ENCODE assay signal across 23 cellular contexts in genomic region chr2:14626873-14627272, GRCh38. TPM values are rescaled to one million over a fixed set of nuclear protein-coding genes. Genes with fewer than 3 reads are reported as not detected.
DNase-seq lines count a peak whose midpoint lies in the region; ATAC-seq and TF ChIP-seq lines count a peak whose summit lies in the region.
"Had no signal": no experiment of that assay in that cellular context is flagged by ENCODE, and none has a peak within 500 bp of the region (broad histone marks: within the 10 kb centered on the region; RNA-seq: fewer than 3 reads in every experiment).

No MANE protein-coding gene starts in this region.

- H3K36me3 ChIP-seq in colonic mucosa (no peaks in the 10 kb centered on the region), gastroesophageal sphincter (no peaks in the 10 kb centered on the region)
- H3K36me3 ChIP-seq: BLaER1, SJCRH30, WERI-Rb-1 had no signal

- H3K9me3 Mint-ChIP-seq in activated T-helper 2 cell treated with anti-CD3 and anti-CD28 coated beads, Interferon-gamma antibody, Interleukin-2, Interleukin-4, amounts not matched to agents 10 μg/mL and 5 μg/mL and 100 μg/mL, durations not matched to agents 14 hours and 24 hours and 36 hours: no peaks in the 10 kb centered on the region
- H3K9me3 Mint-ChIP-seq: activated CD4-positive, alpha-beta memory T cell treated with anti-CD3 and anti-CD28 coated beads, Interleukin-2, amount 10 ng/mL, durations not matched to agents 7 days and 5 days; activated naive CD4-positive, alpha-beta T cell treated with anti-CD3 and anti-CD28 coated beads, Interleukin-2, amount 50 U/mL, for 24 hours; activated T-cell treated with anti-CD3 and anti-CD28 coated beads, Interleukin-2, amount 50 U/mL, for 4 hours had no signal

- TF ChIP-seq EP300 in gastroesophageal sphincter (IDR thresholded peaks at IDR 0.05): no peak

- no peaks in the 10 kb centered on the region for H3K4me1 Mint-ChIP-seq in activated T-helper 2 cell treated with anti-CD3 and anti-CD28 coated beads, Interferon-gamma antibody, Interleukin-2, Interleukin-4, amounts not matched to agents 10 μg/mL and 5 μg/mL and 100 μg/mL, durations not matched to agents 14 hours and 24 hours and 36 hours (ENCODE audit: low read depth)
- H3K4me1 Mint-ChIP-seq: activated CD4-positive, alpha-beta memory T cell treated with anti-CD3 and anti-CD28 coated beads, Interleukin-2, amount 10 ng/mL, durations not matched to agents 7 days and 5 days; activated naive CD4-positive, alpha-beta T cell treated with anti-CD3 and anti-CD28 coated beads, Interleukin-2, amount 50 U/mL, for 24 hours had no signal

- ATAC-seq in gastroesophageal sphincter (no peak), HG02885 (IDR thresholded peaks at IDR 0.05; ENCODE audit: poor library complexity, unreplicated experiment) (no peak)
- ATAC-seq: A549; activated T-cell treated with anti-CD3 and anti-CD28 coated beads, Interleukin-2, amount 50 U/mL, for 4 hours; right cardiac atrium had no signal

- TF ChIP-seq CTCF in colonic mucosa (IDR thresholded peaks at IDR 0.05): no peak
- no peak for TF ChIP-seq CTCF in gastroesophageal sphincter (IDR thresholded peaks at IDR 0.05)

- H3K9me3 ChIP-seq in colonic mucosa: no peaks in the 10 kb centered on the region
- H3K9me3 ChIP-seq in gastroesophageal sphincter: no peaks in the 10 kb centered on the region
- H3K9me3 ChIP-seq: A549, BLaER1, SJCRH30 had no signal

- no peaks in the 10 kb centered on the region for H3K27me3 ChIP-seq in colonic mucosa
- peaks cover 25% of the 10 kb centered on the region for H3K27me3 ChIP-seq in gastroesophageal sphincter
- H3K27me3 ChIP-seq: BLaER1, SJCRH30 had no signal

- no peak overlapping the region for H3K4me3 Mint-ChIP-seq in activated T-helper 2 cell treated with anti-CD3 and anti-CD28 coated beads, Interferon-gamma antibody, Interleukin-2, Interleukin-4, amounts not matched to agents 10 μg/mL and 5 μg/mL and 100 μg/mL, durations not matched to agents 14 hours and 24 hours and 36 hours (ENCODE audit: low read depth)
- H3K4me3 Mint-ChIP-seq: activated CD4-positive, alpha-beta memory T cell treated with anti-CD3 and anti-CD28 coated beads, Interleukin-2, amount 10 ng/mL, durations not matched to agents 7 days and 5 days; activated naive CD4-positive, alpha-beta T cell treated with anti-CD3 and anti-CD28 coated beads, Interleukin-2, amount 50 U/mL, for 24 hours; activated T-cell treated with anti-CD3 and anti-CD28 coated beads, Interleukin-2, amount 50 U/mL, for 4 hours had no signal

- H3K27ac ChIP-seq in colonic mucosa (no peak overlapping the region), gastroesophageal sphincter (no peak overlapping the region)
- H3K27ac ChIP-seq: A549, BLaER1, SJCRH30, WERI-Rb-1 had no signal

- intact Hi-C loops in colonic mucosa (cut with DNase I): loop anchor here (5.0 kb wide), 1 partner anchor 200 kb away; no protein-coding TSS in a partner anchor
- intact Hi-C loops in activated T-helper 2 cell treated with anti-CD3 and anti-CD28 coated beads, Interferon-gamma antibody, Interleukin-2, Interleukin-4, amounts not matched to agents 10 μg/mL and 5 μg/mL and 100 μg/mL, durations not matched to agents 14 hours and 24 hours and 36 hours (cut with micrococcal nuclease): no loop called here

- H3K9ac ChIP-seq in colonic mucosa (ENCODE audit: low read depth in 2 of 2, low read length in 2 of 2): no peak overlapping the region
- H3K9ac ChIP-seq: BLaER1 had no signal

- peak; percentile 74 for DNase-seq in DMS153 (lab: John Stamatoyannopoulos, UW)
- DNase-seq in NCI-H187 treated with DMSO at 0.1 percent for 48 hours (lab: John Stamatoyannopoulos, UW): peak; percentile 95
- peak; percentile 42 to 60 for DNase-seq in NCI-H526 (lab: John Stamatoyannopoulos, UW)
- DNase-seq in colonic mucosa: peak; percentile 54
- DNase-seq in activated T-helper 2 cell treated with anti-CD3 and anti-CD28 coated beads, Interferon-gamma antibody, Interleukin-2, Interleukin-4, amounts not matched to agents 10 μg/mL and 5 μg/mL and 100 μg/mL, durations not matched to agents 14 hours and 24 hours and 36 hours (ENCODE audit: low spot score): no peak
- no peak for DNase-seq in T-helper 2 cell
- DNase-seq: activated CD4-positive, alpha-beta memory T cell treated with anti-CD3 and anti-CD28 coated beads, Interleukin-2, amount 10 ng/mL, durations not matched to agents 7 days and 5 days; activated T-cell treated with anti-CD3 and anti-CD28 coated beads, Interleukin-2, amount 50 U/mL, for 4 hours; cerebellar nuclear complex; effector memory CD4-positive, alpha-beta T cell; H7; head of caudate nucleus; NCI-H446; occipital lobe; right cardiac atrium; SJCRH30; WERI-Rb-1 had no signal

- TF ChIP-seq POLR2A in gastroesophageal sphincter (IDR thresholded peaks at IDR 0.05): no peak

- H3K36me3 Mint-ChIP-seq in activated T-helper 2 cell treated with anti-CD3 and anti-CD28 coated beads, Interferon-gamma antibody, Interleukin-2, Interleukin-4, amounts not matched to agents 10 μg/mL and 5 μg/mL and 100 μg/mL, durations not matched to agents 14 hours and 24 hours and 36 hours (ENCODE audit: low read depth): no peaks in the 10 kb centered on the region

- H3K4me1 ChIP-seq in colonic mucosa: peaks cover 4% of the 10 kb centered on the region
- peaks cover 0 to 2% (median 0%) of the 10 kb centered on the region in 3 donors for H3K4me1 ChIP-seq in gastroesophageal sphincter
- H3K4me1 ChIP-seq: A549, BLaER1, SJCRH30 had no signal

- H3K27ac Mint-ChIP-seq in activated T-helper 2 cell treated with anti-CD3 and anti-CD28 coated beads, Interferon-gamma antibody, Interleukin-2, Interleukin-4, amounts not matched to agents 10 μg/mL and 5 μg/mL and 100 μg/mL, durations not matched to agents 14 hours and 24 hours and 36 hours: no peak overlapping the region
- H3K27ac Mint-ChIP-seq: activated CD4-positive, alpha-beta memory T cell treated with anti-CD3 and anti-CD28 coated beads, Interleukin-2, amount 10 ng/mL, durations not matched to agents 7 days and 5 days; activated naive CD4-positive, alpha-beta T cell treated with anti-CD3 and anti-CD28 coated beads, Interleukin-2, amount 50 U/mL, for 24 hours had no signal

- H3K4me3 ChIP-seq in colonic mucosa (no peak overlapping the region), gastroesophageal sphincter (no peak overlapping the region)
- H3K4me3 ChIP-seq: A549, BLaER1, SJCRH30 had no signal

- WGBS in gastroesophageal sphincter (ENCODE audit: low coverage in 1 of 2), 2 donors: 20 to 58% methylated on average over 1 to 3 of the region's 3 CpGs

- H3K27me3 Mint-ChIP-seq in activated T-helper 2 cell treated with anti-CD3 and anti-CD28 coated beads, Interferon-gamma antibody, Interleukin-2, Interleukin-4, amounts not matched to agents 10 μg/mL and 5 μg/mL and 100 μg/mL, durations not matched to agents 14 hours and 24 hours and 36 hours (ENCODE audit: low read depth): peaks cover 27% of the 10 kb centered on the region

RNA-seq across cellular contexts. Expression of gene LRATD1, which starts 5.6 kb away (rescaled TPM):
- total RNA-seq in colonic mucosa (100 to 1,000 TPM; 200 to 227 TPM), gastroesophageal sphincter (10 to 100 TPM in 2 of 4 donors, 1 to 10 TPM in 2; 1.9 to 12.7 (median 9.7) TPM)
- total RNA-seq in activated T-helper 2 cell treated with anti-CD3 and anti-CD28 coated beads, Interferon-gamma antibody, Interleukin-2, Interleukin-4, amounts not matched to agents 10 μg/mL and 5 μg/mL and 100 μg/mL, durations not matched to agents 14 hours and 24 hours and 36 hours: not detected in 2 replicates
- total RNA-seq: activated CD4-positive, alpha-beta memory T cell treated with anti-CD3 and anti-CD28 coated beads, Interleukin-2, amount 10 ng/mL, durations not matched to agents 7 days and 5 days; SJCRH30; T-helper 1 cell treated with Interleukin-12 subunit alpha and Interleukin-12 subunit beta and Interleukin-4 antibody, amounts not matched to agents 30 ng/mL and 1 ng/mL, for 36 hours had no signal

Comparison
In these comparisons a context has a peak if more than half of its experiments do, and no peak if none do; other contexts are left out.
1. DNase-seq: peak in DMS153 (single experiment), NCI-H187 treated with DMSO at 0.1 percent for 48 hours (single experiment), NCI-H526 (2 of 2) and colonic mucosa (single experiment); none in activated T-helper 2 cell treated with anti-CD3 and anti-CD28 coated beads, Interferon-gamma antibody, Interleukin-2, Interleukin-4, amounts not matched to agents 10 μg/mL and 5 μg/mL and 100 μg/mL, durations not matched to agents 14 hours and 24 hours and 36 hours (single experiment) and T-helper 2 cell (0 of 5).
2. RNA of gene LRATD1, which starts 5.6 kb away (total RNA-seq): 200 to 227 TPM in colonic mucosa; 1.9 to 12.7 TPM in gastroesophageal sphincter and not detected in activated T-helper 2 cell treated with anti-CD3 and anti-CD28 coated beads, Interferon-gamma antibody, Interleukin-2, Interleukin-4, amounts not matched to agents 10 μg/mL and 5 μg/mL and 100 μg/mL, durations not matched to agents 14 hours and 24 hours and 36 hours; every median in the first group is over 10 times any median in the second.